13 cellular contexts compared by ENCODE assay signal in the genomic region with DNA sequence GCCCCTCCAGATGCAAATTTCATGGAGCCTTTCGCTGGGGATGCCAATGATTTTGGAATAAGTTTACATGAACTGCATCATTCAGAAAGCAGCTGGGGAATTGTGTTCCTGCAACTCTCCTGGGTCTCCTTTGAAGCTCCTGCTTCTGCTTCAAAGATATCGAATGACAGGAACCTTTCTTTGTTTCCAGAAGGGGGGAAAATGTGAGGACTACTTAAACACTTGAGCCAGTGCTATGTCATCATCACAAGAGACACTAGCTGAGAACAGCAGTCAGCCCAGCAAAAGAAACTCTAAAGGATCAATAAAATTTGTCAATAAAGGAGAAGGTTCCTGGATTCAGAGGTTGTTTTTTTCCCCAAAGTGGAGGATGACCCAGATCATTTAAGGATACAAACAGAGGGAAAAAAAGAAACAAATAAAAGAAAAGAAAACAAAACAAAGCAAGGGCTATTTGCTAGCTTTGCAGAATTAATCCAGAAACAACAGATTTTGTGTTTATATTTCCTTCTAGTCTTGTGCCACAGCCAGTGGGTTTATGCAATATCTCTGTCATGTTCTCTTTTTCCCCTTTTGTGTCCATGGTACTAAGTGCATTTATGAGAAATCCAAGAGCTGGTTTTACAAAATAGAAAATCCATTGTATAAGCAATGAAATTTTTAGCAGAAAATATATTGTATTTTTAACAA.
DNase-seq lines count a peak whose midpoint lies in the region; ATAC-seq and TF ChIP-seq lines count a peak whose summit lies in the region.
"Had no signal": no experiment of that assay in that cellular context is flagged by ENCODE, and none has a peak within 500 bp of the region (broad histone marks: within the 10 kb centered on the region; RNA-seq: fewer than 3 reads in every experiment).

No MANE protein-coding gene starts in this region.

- H3K9ac ChIP-seq in adipocyte (ENCODE audit: low read length), result no peak overlapping the region

- H3K27me3 ChIP-seq in adipocyte (replicated peaks; ENCODE audit: control insufficient read depth, insufficient read depth, low read length) (peaks cover 5% of the 10 kb centered on the region), Peyer's patch (no peaks in the 10 kb centered on the region), testis (no peaks in the 10 kb centered on the region)
- H3K27me3 ChIP-seq: uterus had no signal

- 53 to 64% methylated on average over 2 of the region's 2 CpGs for WGBS in testis, 2 donors

- H3K4me3 ChIP-seq in adipocyte (ENCODE audit: low read length) (peak overlapping the region; percentile 10), Peyer's patch (no peak overlapping the region), testis (no peak overlapping the region)
- H3K4me3 ChIP-seq: PC-9, uterus had no signal

- no peaks in the 10 kb centered on the region for H3K36me3 ChIP-seq in adipocyte (ENCODE audit: control insufficient read depth, insufficient read depth, low read length, severe bottlenecking)
- no peaks in the 10 kb centered on the region for H3K36me3 ChIP-seq in Peyer's patch
- no peaks in the 10 kb centered on the region for H3K36me3 ChIP-seq in testis (ENCODE audit: low read depth, missing control alignments)
- H3K36me3 ChIP-seq: uterus had no signal

- DNase-seq in ELF-1 (ENCODE audit: low read depth, low spot score) (peak; percentile 44), NCI-H2107 (lab: John Stamatoyannopoulos, UW) (peak; percentile 34), adipocyte (ENCODE audit: low read depth) (peak; percentile 35), myocyte (ENCODE audit: low read depth) (peak; percentile 7), Peyer's patch (no peak), testis (no peak), GOT3 (lab: John Stamatoyannopoulos, UW) (no peak)
- DNase-seq: Kasumi-1, PC-9, T-helper 9 cell, uterus had no signal

- ATAC-seq in HG03039 (IDR thresholded peaks at IDR 0.05; ENCODE audit: unreplicated experiment), result no peak

- peaks cover 10% of the 10 kb centered on the region for H3K9me3 ChIP-seq in adipocyte (ENCODE audit: control insufficient read depth, low read length)
- no peaks in the 10 kb centered on the region for H3K9me3 ChIP-seq in Peyer's patch
- H3K9me3 ChIP-seq in testis, result no peaks in the 10 kb centered on the region
- H3K9me3 ChIP-seq: uterus had no signal

- no peak for TF ChIP-seq POLR2A in Peyer's patch (IDR thresholded peaks at IDR 0.05)
- TF ChIP-seq POLR2A in testis (IDR thresholded peaks at IDR 0.05), result no peak

- TF ChIP-seq CTCF in Peyer's patch (IDR thresholded peaks at IDR 0.05) (no peak), testis (IDR thresholded peaks at IDR 0.05) (no peak)

- peaks cover 21% of the 10 kb centered on the region for H3K4me1 ChIP-seq in adipocyte (ENCODE audit: control insufficient read depth, insufficient read depth, low read length)
- no peaks in the 10 kb centered on the region for H3K4me1 ChIP-seq in Peyer's patch
- H3K4me1 ChIP-seq in testis, result no peaks in the 10 kb centered on the region
- H3K4me1 ChIP-seq: uterus had no signal

- H3K27ac ChIP-seq in Peyer's patch, result no peak overlapping the region
- H3K27ac ChIP-seq in testis, result no peak overlapping the region
- H3K27ac ChIP-seq: C4-2B, PC-9, uterus had no signal

- intact Hi-C loops in testis (cut with DNase I; ENCODE audit: low total_unique reads), result no loop called here

Comparison
In these comparisons a context has a peak if more than half of its experiments do, and no peak if none do; other contexts are left out.
1. DNase-seq: peak in ELF-1 (single experiment), NCI-H2107 (single experiment), adipocyte (single experiment) and myocyte (single experiment); none in Peyer's patch (0 of 3), testis (single experiment) and GOT3 (single experiment).